In the genomic region with DNA sequence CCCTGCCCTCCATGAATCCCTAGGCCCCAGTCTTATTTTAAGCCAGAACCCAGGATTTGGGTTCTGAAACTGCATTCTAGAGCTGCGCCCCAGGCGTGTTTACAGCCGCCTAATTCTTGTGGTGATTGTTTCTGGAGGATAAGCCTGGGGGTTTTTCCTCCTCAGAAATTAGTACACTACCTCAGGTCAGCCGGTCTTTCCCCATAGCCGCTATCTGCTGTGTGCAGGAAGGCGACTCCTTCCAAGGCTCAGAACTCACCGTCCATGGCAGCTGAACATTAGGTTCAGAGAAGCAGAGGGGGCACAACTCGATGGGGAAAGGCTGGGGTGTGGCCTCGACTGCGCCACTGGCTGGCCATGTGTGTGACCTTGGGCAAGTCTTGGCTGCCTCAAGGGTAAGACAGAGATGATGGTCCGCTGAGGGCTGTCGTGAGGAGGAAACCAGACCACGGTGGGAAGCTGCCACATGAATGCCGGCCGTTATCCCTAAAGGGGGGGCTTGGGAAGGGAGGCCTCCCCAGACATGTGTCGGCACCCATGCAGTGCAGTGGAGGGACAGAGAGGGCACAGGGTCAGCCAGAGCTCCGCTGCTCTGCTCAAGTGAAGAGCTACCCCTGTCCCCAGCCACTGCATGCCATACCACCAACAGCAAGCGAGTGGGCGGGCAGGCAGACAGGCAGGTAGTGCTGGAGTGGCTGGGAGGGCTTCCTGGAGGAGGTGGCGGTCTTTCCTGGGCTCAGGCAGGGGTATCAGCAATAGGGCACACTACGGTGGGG, we compare ENCODE assay signal across 13 cellular contexts. TPM values are rescaled to one million over a fixed set of nuclear protein-coding genes. Genes with fewer than 3 reads are reported as not detected.
DNase-seq lines count a peak whose midpoint lies in the region; ATAC-seq and TF ChIP-seq lines count a peak whose summit lies in the region.
"Had no signal": no experiment of that assay in that cellular context is flagged by ENCODE, and none has a peak within 500 bp of the region (broad histone marks: within the 10 kb centered on the region; RNA-seq: fewer than 3 reads in every experiment).

No MANE protein-coding gene starts in this region.

- no peak for TF ChIP-seq POLR2A in right lobe of liver (IDR thresholded peaks at IDR 0.05)

- H3K4me1 ChIP-seq in left ventricle myocardium inferior (peaks cover 95% of the 10 kb centered on the region), right lobe of liver (peaks cover 0 to 66% (median 16%) of the 10 kb centered on the region in 4 donors)

- no peaks in the 10 kb centered on the region for H3K9me3 ChIP-seq in left ventricle myocardium inferior (replicated peaks)
- no peaks in the 10 kb centered on the region for H3K9me3 ChIP-seq in right lobe of liver

- H3K27me3 ChIP-seq in left ventricle myocardium inferior (ENCODE audit: low read depth) (no peaks in the 10 kb centered on the region), right lobe of liver (no peaks in the 10 kb centered on the region)

- no peak overlapping the region for H3K27ac Mint-ChIP-seq in mesothelial cell of epicardium

- DNase-seq in left ventricle myocardium inferior (no peak), cardiac septum (ENCODE audit: low spot score) (no peak), right lobe of liver (no peak), NCI-H2196 (lab: John Stamatoyannopoulos, UW; ENCODE audit: unreplicated experiment) (no peak), mesothelial cell of epicardium (ENCODE audit: low spot score in 2 of 2, unreplicated experiment in 2 of 2) (no peak), NAMALWA (ENCODE audit: low spot score) (no peak)
- DNase-seq: activated CD4-positive, alpha-beta T cell treated with anti-CD3 and anti-CD28 coated beads, Interleukin-2, amount 50 U/mL, for 48 hours; activated T-cell treated with anti-CD3 and anti-CD28 coated beads, Interleukin-2, amount 50 U/mL, for 48 hours; GF-D8; NCI-H2107; posterior cingulate gyrus had no signal

- TF ChIP-seq CTCF in left ventricle myocardium inferior (IDR thresholded peaks at IDR 0.05; ENCODE audit: borderline replicate concordance), result no peak
- no peak for TF ChIP-seq CTCF in VCaP (conservative IDR thresholded peaks at IDR 0.05)
- TF ChIP-seq CTCF in right lobe of liver (IDR thresholded peaks at IDR 0.05), result no peak
- TF ChIP-seq CTCF in mesothelial cell of epicardium (IDR thresholded peaks at IDR 0.05; ENCODE audit: unreplicated experiment), result no peak

- H3K4me1 Mint-ChIP-seq in mesothelial cell of epicardium, result peaks cover 66% of the 10 kb centered on the region

- no peak overlapping the region for H3K4me3 ChIP-seq in left ventricle myocardium inferior
- no peak overlapping the region for H3K4me3 ChIP-seq in right lobe of liver

- WGBS in right lobe of liver (ENCODE audit: insufficient coverage, low coverage, low lambda C conversion rate, missing lambda C conversion rate), result 75% methylated on average over 10 of the region's 21 CpGs

- H3K27ac ChIP-seq in left ventricle myocardium inferior (replicated peaks), result peak overlapping the region; percentile 79
- H3K27ac ChIP-seq in VCaP, result peak overlapping the region; percentile 23; the same call in 1 of the 2 replicates
- peak overlapping the region; percentile 31 to 54 (median 43) for H3K27ac ChIP-seq in right lobe of liver

- ATAC-seq in right lobe of liver (no peak), HG03521 (IDR thresholded peaks at IDR 0.05; ENCODE audit: unreplicated experiment) (no peak)

- no peaks in the 10 kb centered on the region for H3K27me3 Mint-ChIP-seq in mesothelial cell of epicardium (ENCODE audit: low read depth)

- intact Hi-C loops in left ventricle myocardium inferior (cut with micrococcal nuclease) (no loop called here), cardiac septum (cut with DNase I) (no loop called here), right lobe of liver (cut with DNase I) (no loop called here)

- no peaks in the 10 kb centered on the region for H3K9me3 Mint-ChIP-seq in mesothelial cell of epicardium

- H3K36me3 Mint-ChIP-seq in mesothelial cell of epicardium, result no peaks in the 10 kb centered on the region

- H3K36me3 ChIP-seq in left ventricle myocardium inferior (no peaks in the 10 kb centered on the region), right lobe of liver (no peaks in the 10 kb centered on the region)

- no peak overlapping the region for H3K4me3 Mint-ChIP-seq in mesothelial cell of epicardium

RNA-seq across cellular contexts. Expression of gene SHB, which starts 28.9 kb away (rescaled TPM):
- total RNA-seq in left ventricle myocardium inferior (19.4 TPM), cardiac septum (39.0 TPM), right lobe of liver (10 to 100 TPM; 12.0 to 43.1 (median 21.9) TPM), mesothelial cell of epicardium (33.7 to 35.5 TPM (median 35.4 TPM) in 3 replicates)

Comparison
In these comparisons a context has a peak if more than half of its experiments do, and no peak if none do; other contexts are left out.
1. H3K27ac ChIP-seq: peak in every context shown above with its lines; median percentile 79 in left ventricle myocardium inferior; 43 in right lobe of liver; 23 in VCaP.